In the genomic region with DNA sequence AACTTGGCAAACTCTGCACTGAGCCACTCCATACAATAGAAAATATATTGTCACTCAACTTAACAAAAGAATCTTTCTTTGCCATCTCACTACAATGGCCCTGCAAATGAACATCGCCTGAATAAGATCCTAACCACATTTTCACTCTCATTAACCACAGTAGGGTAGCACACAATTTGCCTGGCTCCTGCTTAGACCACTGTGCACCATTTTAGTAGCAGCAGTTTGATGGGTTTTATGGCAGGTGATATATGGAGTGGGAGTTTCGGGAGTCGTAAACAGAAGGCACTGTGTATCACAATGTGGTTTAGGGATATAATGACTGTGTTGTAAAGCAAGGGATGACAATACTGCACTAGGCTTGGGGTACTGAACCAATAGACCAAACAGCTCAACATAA, we compare ENCODE assay signal across 16 cellular contexts.
"Had no signal": no experiment of that assay in that cellular context is flagged by ENCODE, and none has a peak within 500 bp of the region (broad histone marks: within the 10 kb centered on the region; RNA-seq: fewer than 3 reads in every experiment).

No MANE protein-coding gene starts in this region.

- DNase-seq: activated B cell treated with CpG ODN at 0.5 μM for 24 hours; activated CD4-positive, alpha-beta T cell treated with anti-CD3 and anti-CD28 coated beads for 48 hours; activated CD8-positive, alpha-beta memory T cell treated with anti-CD3 and anti-CD28 coated beads, Interleukin-2, amount 50 U/mL, for 4 hours; activated CD8-positive, alpha-beta T cell treated with anti-CD3 and anti-CD28 coated beads, Interleukin-2, amount 10 ng/mL, durations not matched to agents 7 days and 5 days; activated effector memory CD4-positive, alpha-beta T cell treated with anti-CD3 and anti-CD28 coated beads, Interleukin-2, amount 50 U/mL, for 16 hours; activated T-cell treated with anti-CD3 and anti-CD28 coated beads, Interleukin-2, amount 50 U/mL, for 48 hours; adrenal gland; colonic mucosa; foreskin fibroblast; left ventricle myocardium superior; mesenchymal stem cell; natural killer cell; posterior cingulate gyrus; retina; thyroid gland had no signal

- H3K4me1 ChIP-seq: adrenal gland, colonic mucosa, thyroid gland had no signal

- H3K9me3 ChIP-seq: adrenal gland, colonic mucosa, thyroid gland had no signal

- H3K4me3 ChIP-seq: adrenal gland, cardiac muscle cell, colonic mucosa, thyroid gland had no signal

- H3K27ac ChIP-seq: adrenal gland, cardiac muscle cell, colonic mucosa, thyroid gland had no signal

- H3K36me3 ChIP-seq: adrenal gland, cardiac muscle cell, colonic mucosa, thyroid gland had no signal
